In the genomic region with DNA sequence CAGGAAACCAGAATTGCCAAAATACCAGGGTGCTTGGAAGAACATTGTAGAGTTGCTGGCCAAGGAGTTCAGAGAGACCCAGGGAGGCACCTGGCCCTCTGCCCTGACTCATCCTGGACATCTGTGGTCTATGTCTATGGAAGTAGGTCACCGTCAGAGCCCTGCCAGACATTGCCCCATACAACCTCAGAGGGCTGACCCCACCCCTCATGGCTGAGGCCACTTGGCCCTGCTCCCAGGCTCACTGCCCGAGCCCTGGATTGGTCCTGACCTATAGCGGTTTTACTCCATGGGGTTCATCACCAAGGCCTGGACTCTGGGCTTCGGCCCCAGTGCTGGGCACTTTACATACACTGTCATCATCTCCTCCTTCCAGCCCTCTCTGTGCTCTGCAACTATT, we compare ENCODE assay signal across 20 cellular contexts.
DNase-seq lines count a peak whose midpoint lies in the region; ATAC-seq and TF ChIP-seq lines count a peak whose summit lies in the region.
"Had no signal": no experiment of that assay in that cellular context is flagged by ENCODE, and none has a peak within 500 bp of the region (broad histone marks: within the 10 kb centered on the region; RNA-seq: fewer than 3 reads in every experiment).

No MANE protein-coding gene starts in this region.

- H3K36me3 ChIP-seq in right atrium auricular region (no peaks in the 10 kb centered on the region), upper lobe of right lung (no peaks in the 10 kb centered on the region), left lung (no peaks in the 10 kb centered on the region)
- H3K36me3 ChIP-seq: tibial nerve had no signal

- TF ChIP-seq CTCF in right atrium auricular region (IDR thresholded peaks at IDR 0.05) (no peak), upper lobe of right lung (IDR thresholded peaks at IDR 0.05) (no peak), left lung (IDR thresholded peaks at IDR 0.05) (no peak)

- DNase-seq in Right ventricle myocardium superior (peak; percentile 62), right atrium auricular region (ENCODE audit: low spot score) (no peak), medulla oblongata (ENCODE audit: extremely low spot score) (peak; percentile 26), upper lobe of right lung (no peak), left lung (no peak)
- DNase-seq: activated B cell treated with CpG ODN at 0.5 μM for 24 hours; activated CD8-positive, alpha-beta T cell treated with anti-CD3 and anti-CD28 coated beads for 36 hours; activated T-cell treated with anti-CD3 and anti-CD28 coated beads, Interleukin-2, amount 50 U/mL, for 48 hours; CD4-positive, CD25-positive, alpha-beta regulatory T cell; H9; IMR-90; naive thymus-derived CD4-positive, alpha-beta T cell; NCI-H187 treated with DMSO at 0.1 percent for 48 hours; stimulated activated naive CD4-positive, alpha-beta T cell had no signal

- ATAC-seq in Right ventricle myocardium superior (ENCODE audit: poor library complexity) (peak; percentile 20), esophagus mucosa (peak; percentile 25), upper lobe of right lung (peak; percentile 27), HG03460 (IDR thresholded peaks at IDR 0.05; ENCODE audit: unreplicated experiment) (no peak), left lung (no peak), GM19324 (IDR thresholded peaks at IDR 0.05; ENCODE audit: low FRiP score, unreplicated experiment) (no peak)
- ATAC-seq: activated CD8-positive, alpha-beta T cell treated with anti-CD3 and anti-CD28 coated beads for 36 hours; activated naive CD4-positive, alpha-beta T cell treated with anti-CD3 and anti-CD28 coated beads, Interleukin-2, amount 50 U/mL, for 72 hours; naive thymus-derived CD4-positive, alpha-beta T cell had no signal

- H3K9me3 ChIP-seq in right atrium auricular region (peaks cover 0 to 11% of the 10 kb centered on the region in 2 donors), upper lobe of right lung (no peaks in the 10 kb centered on the region), left lung (peaks cover 0 to 7% of the 10 kb centered on the region in 2 donors)

- H3K4me3 ChIP-seq in right atrium auricular region (no peak overlapping the region), upper lobe of right lung (no peak overlapping the region), left lung (no peak overlapping the region)
- H3K4me3 ChIP-seq: tibial nerve had no signal

- intact Hi-C loops in Right ventricle myocardium superior (cut with DNase I): no loop called here
- intact Hi-C loops in upper lobe of right lung (cut with DNase I): no loop called here
- intact Hi-C loops in left lung (cut with DNase I): no loop called here

- H3K27ac ChIP-seq in right atrium auricular region (no peak overlapping the region), upper lobe of right lung (no peak overlapping the region), left lung (no peak overlapping the region)
- H3K27ac ChIP-seq: RWPE1, tibial nerve had no signal

- H3K4me1 ChIP-seq in right atrium auricular region (no peaks in the 10 kb centered on the region), upper lobe of right lung (no peaks in the 10 kb centered on the region), left lung (no peaks in the 10 kb centered on the region)
- H3K4me1 ChIP-seq: tibial nerve had no signal

- H3K27me3 ChIP-seq in right atrium auricular region: no peaks in the 10 kb centered on the region
- no peaks in the 10 kb centered on the region for H3K27me3 ChIP-seq in upper lobe of right lung
- H3K27me3 ChIP-seq in left lung: peaks cover 0 to 26% of the 10 kb centered on the region in 2 donors
- H3K27me3 ChIP-seq: tibial nerve had no signal

Comparison
In these comparisons a context has a peak if more than half of its experiments do, and no peak if none do; other contexts are left out.
1. DNase-seq: peak in Right ventricle myocardium superior (single experiment) and medulla oblongata (single experiment); none in right atrium auricular region (single experiment), upper lobe of right lung (single experiment) and left lung (0 of 2).
2. ATAC-seq: peak in Right ventricle myocardium superior (single experiment), esophagus mucosa (single experiment) and upper lobe of right lung (single experiment); none in HG03460 (single experiment), left lung (single experiment) and GM19324 (single experiment).